17 cellular contexts compared by ENCODE assay signal in the genomic region with DNA sequence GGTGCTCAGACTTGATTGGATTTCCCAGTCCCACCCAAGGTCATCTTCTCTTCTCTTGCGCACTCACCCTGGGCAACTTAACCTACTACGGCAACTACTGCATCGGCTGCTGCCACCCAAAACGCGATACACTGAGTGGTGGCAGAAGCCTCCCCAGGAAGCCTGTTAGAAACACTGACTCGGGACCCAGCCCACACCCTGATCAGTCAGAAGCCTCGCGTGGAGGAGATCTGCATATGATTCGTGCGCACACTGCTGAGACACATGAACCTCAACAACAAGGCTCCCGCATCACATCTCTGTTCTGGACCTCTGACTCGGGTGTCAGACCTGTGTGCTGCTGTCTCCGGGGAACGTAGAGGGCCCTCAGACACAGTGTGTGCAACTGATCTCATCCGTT.
"Had no signal": no experiment of that assay in that cellular context is flagged by ENCODE, and none has a peak within 500 bp of the region (broad histone marks: within the 10 kb centered on the region; RNA-seq: fewer than 3 reads in every experiment).

No MANE protein-coding gene starts in this region.

- ATAC-seq: effector memory CD8-positive, alpha-beta T cell; natural killer cell; sciatic nerve had no signal

- H3K4me3 Mint-ChIP-seq: effector memory CD8-positive, alpha-beta T cell; natural killer cell had no signal

- H3K4me1 Mint-ChIP-seq: natural killer cell had no signal

- H3K27ac Mint-ChIP-seq: effector memory CD8-positive, alpha-beta T cell; natural killer cell had no signal

- H3K36me3 Mint-ChIP-seq: natural killer cell had no signal

- H3K27me3 Mint-ChIP-seq: effector memory CD8-positive, alpha-beta T cell had no signal

- DNase-seq: cerebellar nuclear complex; cortex of kidney; effector memory CD8-positive, alpha-beta T cell; erythroblast; kidney; left lung; mammary epithelial cell; natural killer cell; stimulated activated CD4-positive, alpha-beta T cell treated with anti-CD3 and anti-CD28 coated beads, Interleukin-12 subunit alpha, Interleukin-12 subunit beta, amount 100 ng/mL, for 4 hours; stimulated activated CD4-positive, alpha-beta T cell treated with anti-CD3 and anti-CD28 coated beads, Interleukin-1b, Interleukin-23, amount 100 ng/mL, for 48 hours; stimulated activated CD4-positive, alpha-beta T cell treated with anti-CD3 and anti-CD28 coated beads, Interleukin-4, amount 100 ng/mL, for 1 hour; stimulated activated CD8-positive, alpha-beta memory T cell treated with anti-CD3 and anti-CD28 coated beads, Interleukin-4, amount 100 ng/mL, for 48 hours; stimulated activated naive CD4-positive, alpha-beta T cell treated with Interleukin-2 at 50 U/mL for 16 hours; stomach; thyroid gland; trophoblast cell had no signal
